Comparison of ENCODE assay signal across 1 cellular context in genomic region chr6:51753635-51754034, GRCh38.
TF ChIP-seq lines count a peak whose summit lies in the region.

No MANE protein-coding gene starts in this region.

TF ChIP-seq in GM23338, 12 proteins besides CTCF, POLR2A, EP300 and RAD21 (continued from another document):
- TF ChIP-seq, protein P1, sequence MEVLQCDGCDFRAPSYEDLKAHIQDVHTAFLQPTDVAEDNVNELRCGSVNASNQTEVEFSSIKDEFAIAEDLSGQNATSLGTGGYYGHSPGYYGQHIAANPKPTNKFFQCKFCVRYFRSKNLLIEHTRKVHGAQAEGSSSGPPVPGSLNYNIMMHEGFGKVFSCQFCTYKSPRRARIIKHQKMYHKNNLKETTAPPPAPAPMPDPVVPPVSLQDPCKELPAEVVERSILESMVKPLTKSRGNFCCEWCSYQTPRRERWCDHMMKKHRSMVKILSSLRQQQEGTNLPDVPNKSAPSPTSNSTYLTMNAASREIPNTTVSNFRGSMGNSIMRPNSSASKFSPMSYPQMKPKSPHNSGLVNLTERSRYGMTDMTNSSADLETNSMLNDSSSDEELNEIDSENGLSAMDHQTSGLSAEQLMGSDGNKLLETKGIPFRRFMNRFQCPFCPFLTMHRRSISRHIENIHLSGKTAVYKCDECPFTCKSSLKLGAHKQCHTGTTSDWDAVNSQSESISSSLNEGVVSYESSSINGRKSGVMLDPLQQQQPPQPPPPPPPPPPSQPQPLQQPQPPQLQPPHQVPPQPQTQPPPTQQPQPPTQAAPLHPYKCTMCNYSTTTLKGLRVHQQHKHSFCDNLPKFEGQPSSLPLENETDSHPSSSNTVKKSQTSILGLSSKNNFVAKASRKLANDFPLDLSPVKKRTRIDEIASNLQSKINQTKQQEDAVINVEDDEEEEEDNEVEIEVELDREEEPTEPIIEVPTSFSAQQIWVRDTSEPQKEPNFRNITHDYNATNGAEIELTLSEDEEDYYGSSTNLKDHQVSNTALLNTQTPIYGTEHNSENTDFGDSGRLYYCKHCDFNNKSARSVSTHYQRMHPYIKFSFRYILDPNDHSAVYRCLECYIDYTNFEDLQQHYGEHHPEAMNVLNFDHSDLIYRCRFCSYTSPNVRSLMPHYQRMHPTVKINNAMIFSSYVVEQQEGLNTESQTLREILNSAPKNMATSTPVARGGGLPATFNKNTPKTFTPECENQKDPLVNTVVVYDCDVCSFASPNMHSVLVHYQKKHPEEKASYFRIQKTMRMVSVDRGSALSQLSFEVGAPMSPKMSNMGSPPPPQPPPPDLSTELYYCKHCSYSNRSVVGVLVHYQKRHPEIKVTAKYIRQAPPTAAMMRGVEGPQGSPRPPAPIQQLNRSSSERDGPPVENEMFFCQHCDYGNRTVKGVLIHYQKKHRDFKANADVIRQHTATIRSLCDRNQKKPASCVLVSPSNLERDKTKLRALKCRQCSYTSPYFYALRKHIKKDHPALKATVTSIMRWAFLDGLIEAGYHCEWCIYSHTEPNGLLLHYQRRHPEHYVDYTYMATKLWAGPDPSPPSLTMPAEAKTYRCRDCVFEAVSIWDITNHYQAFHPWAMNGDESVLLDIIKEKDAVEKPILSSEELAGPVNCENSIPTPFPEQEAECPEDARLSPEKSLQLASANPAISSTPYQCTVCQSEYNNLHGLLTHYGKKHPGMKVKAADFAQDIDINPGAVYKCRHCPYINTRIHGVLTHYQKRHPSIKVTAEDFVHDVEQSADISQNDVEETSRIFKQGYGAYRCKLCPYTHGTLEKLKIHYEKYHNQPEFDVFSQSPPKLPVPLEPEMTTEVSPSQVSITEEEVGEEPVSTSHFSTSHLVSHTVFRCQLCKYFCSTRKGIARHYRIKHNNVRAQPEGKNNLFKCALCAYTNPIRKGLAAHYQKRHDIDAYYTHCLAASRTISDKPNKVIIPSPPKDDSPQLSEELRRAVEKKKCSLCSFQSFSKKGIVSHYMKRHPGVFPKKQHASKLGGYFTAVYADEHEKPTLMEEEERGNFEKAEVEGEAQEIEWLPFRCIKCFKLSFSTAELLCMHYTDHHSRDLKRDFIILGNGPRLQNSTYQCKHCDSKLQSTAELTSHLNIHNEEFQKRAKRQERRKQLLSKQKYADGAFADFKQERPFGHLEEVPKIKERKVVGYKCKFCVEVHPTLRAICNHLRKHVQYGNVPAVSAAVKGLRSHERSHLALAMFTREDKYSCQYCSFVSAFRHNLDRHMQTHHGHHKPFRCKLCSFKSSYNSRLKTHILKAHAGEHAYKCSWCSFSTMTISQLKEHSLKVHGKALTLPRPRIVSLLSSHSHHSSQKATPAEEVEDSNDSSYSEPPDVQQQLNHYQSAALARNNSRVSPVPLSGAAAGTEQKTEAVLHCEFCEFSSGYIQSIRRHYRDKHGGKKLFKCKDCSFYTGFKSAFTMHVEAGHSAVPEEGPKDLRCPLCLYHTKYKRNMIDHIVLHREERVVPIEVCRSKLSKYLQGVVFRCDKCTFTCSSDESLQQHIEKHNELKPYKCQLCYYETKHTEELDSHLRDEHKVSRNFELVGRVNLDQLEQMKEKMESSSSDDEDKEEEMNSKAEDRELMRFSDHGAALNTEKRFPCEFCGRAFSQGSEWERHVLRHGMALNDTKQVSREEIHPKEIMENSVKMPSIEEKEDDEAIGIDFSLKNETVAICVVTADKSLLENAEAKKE (CRISPR knock-in tag; IDR thresholded peaks at IDR 0.05), result no peak
- TF ChIP-seq REST (IDR thresholded peaks at IDR 0.05; ENCODE audit: unreplicated experiment) (no peak), JUNB (IDR thresholded peaks at IDR 0.05; ENCODE audit: unreplicated experiment) (no peak), CREB1 (CRISPR knock-in tag; IDR thresholded peaks at IDR 0.05; ENCODE audit: low read depth) (no peak), ETS1 (IDR thresholded peaks at IDR 0.05) (no peak), STAT1 (IDR thresholded peaks at IDR 0.05; ENCODE audit: unreplicated experiment) (no peak)
